Comparison of ENCODE assay signal across 21 cellular contexts in genomic region chr1:237152506-237153335, GRCh38.
DNase-seq lines count a peak whose midpoint lies in the region; ATAC-seq and TF ChIP-seq lines count a peak whose summit lies in the region.
"Had no signal": no experiment of that assay in that cellular context is flagged by ENCODE, and none has a peak within 500 bp of the region (broad histone marks: within the 10 kb centered on the region; RNA-seq: fewer than 3 reads in every experiment).

No MANE protein-coding gene starts in this region.

- no peak overlapping the region for H2BK12ac ChIP-seq in H9 (ENCODE audit: insufficient read length, low read depth, low read length)

- no peak overlapping the region for H3T11ph ChIP-seq in H9 (ENCODE audit: low read length)

- H3K4me3 Mint-ChIP-seq in activated CD4-positive, alpha-beta T cell treated with anti-CD3 and anti-CD28 coated beads for 36 hours = no peak overlapping the region
- no peak overlapping the region for H3K4me3 Mint-ChIP-seq in H9
- H3K4me3 Mint-ChIP-seq: GM23338; T-helper 1 cell treated with Interleukin-12 subunit alpha and Interleukin-12 subunit beta and Interleukin-4 antibody, amounts not matched to agents 30 μg/mL and 1 μg/mL, for 36 hours had no signal

- no peak overlapping the region for H3K14ac ChIP-seq in H9 (ENCODE audit: insufficient read depth, low read length)

- H2BK15ac ChIP-seq in H9 (ENCODE audit: low read depth, low read length) = no peak overlapping the region

- no peaks in the 10 kb centered on the region for H3K9me3 ChIP-seq in H9 (ENCODE audit: control insufficient read depth, low read depth, low read length)
- H3K9me3 ChIP-seq in smooth muscle cell (replicated peaks; ENCODE audit: low read depth) = no peaks in the 10 kb centered on the region
- no peaks in the 10 kb centered on the region for H3K9me3 ChIP-seq in esophagus muscularis mucosa
- H3K9me3 ChIP-seq: SJSA1 had no signal

- no peak for TF ChIP-seq EP300 in esophagus muscularis mucosa (IDR thresholded peaks at IDR 0.05)

- H3K9ac ChIP-seq in H9 (ENCODE audit: extremely low read depth, insufficient read length, low read length) (no peak overlapping the region), smooth muscle cell (ENCODE audit: low read depth) (no peak overlapping the region)

- peak overlapping the region; percentile 45 for H2BK20ac ChIP-seq in H9 (ENCODE audit: low read depth, low read length, poor library complexity, severe bottlenecking)

- no peaks in the 10 kb centered on the region for H3K79me1 ChIP-seq in H9 (ENCODE audit: insufficient read depth, low read depth, low read length, poor library complexity, severe bottlenecking)

- TF ChIP-seq CTCF in H9 (conservative IDR thresholded peaks at IDR 0.05) (no peak), smooth muscle cell (IDR thresholded peaks at IDR 0.05; ENCODE audit: borderline replicate concordance, insufficient read depth, poor library complexity, severe bottlenecking) (no peak), esophagus muscularis mucosa (IDR thresholded peaks at IDR 0.05) (no peak)

- no peak overlapping the region for H3K27ac ChIP-seq in H9 (ENCODE audit: insufficient read length, low read depth, low read length)
- peak overlapping the region; percentile 34 for H3K27ac ChIP-seq in smooth muscle cell (ENCODE audit: low read depth)
- H3K27ac ChIP-seq in esophagus muscularis mucosa (replicated peaks in 1 of 4) = peak overlapping the region in 1 of 4 donors; percentile 75
- H3K27ac ChIP-seq: C4-2B, SJSA1 had no signal

- peaks cover 6% of the 10 kb centered on the region for H3K27me3 Mint-ChIP-seq in activated CD4-positive, alpha-beta T cell treated with anti-CD3 and anti-CD28 coated beads for 36 hours
- no peaks in the 10 kb centered on the region for H3K27me3 Mint-ChIP-seq in H9 (ENCODE audit: low read depth)

- no peaks in the 10 kb centered on the region for H3K4me1 Mint-ChIP-seq in activated CD4-positive, alpha-beta T cell treated with anti-CD3 and anti-CD28 coated beads for 36 hours
- H3K4me1 Mint-ChIP-seq in H9 = peaks cover 10% of the 10 kb centered on the region in 2 experiments

- H3K79me2 ChIP-seq in H9 (ENCODE audit: insufficient read depth, low read length) (peaks cover 2% of the 10 kb centered on the region; the same call in 1 of the 2 replicates), smooth muscle cell (ENCODE audit: low read depth) (no peaks in the 10 kb centered on the region)

- H3K4me3 ChIP-seq in smooth muscle cell (no peak overlapping the region), esophagus muscularis mucosa (no peak overlapping the region)
- H3K4me3 ChIP-seq: GM23338, K562, SJSA1 had no signal

- H3K36me3 Mint-ChIP-seq in activated CD4-positive, alpha-beta T cell treated with anti-CD3 and anti-CD28 coated beads for 36 hours (ENCODE audit: low read depth) = no peaks in the 10 kb centered on the region
- H3K36me3 Mint-ChIP-seq in H9 (ENCODE audit: insufficient read depth in 1 of 3, low read depth in 3 of 3) = no peaks in the 10 kb centered on the region

- H3K36me3 ChIP-seq in smooth muscle cell (ENCODE audit: low read depth) (no peaks in the 10 kb centered on the region), esophagus muscularis mucosa (no peaks in the 10 kb centered on the region)
- H3K36me3 ChIP-seq: SJSA1 had no signal

- H4K20me1 ChIP-seq in H9 (ENCODE audit: control insufficient read depth, insufficient read depth, insufficient read length) = no peaks in the 10 kb centered on the region
- H4K20me1 ChIP-seq in smooth muscle cell (ENCODE audit: low read depth) = no peaks in the 10 kb centered on the region

- H4K5ac ChIP-seq in H9 (ENCODE audit: insufficient read length, low read depth, low read length) = no peak overlapping the region

- H4K91ac ChIP-seq in H9 (ENCODE audit: insufficient read length, low read depth, low read length) = no peak overlapping the region

- H3K4ac ChIP-seq in H9 (ENCODE audit: low read depth, low read length) = no peak overlapping the region

- H2AK5ac ChIP-seq in H9 (ENCODE audit: insufficient read length, low read length) = no peak overlapping the region

- no peak overlapping the region for H4K8ac ChIP-seq in H9 (replicated peaks; ENCODE audit: insufficient read length, low read depth, low read length)

- H3K27me3 ChIP-seq in H9 (ENCODE audit: insufficient read depth, low read length) (no peaks in the 10 kb centered on the region), smooth muscle cell (ENCODE audit: low read depth) (no peaks in the 10 kb centered on the region), esophagus muscularis mucosa (no peaks in the 10 kb centered on the region)
- H3K27me3 ChIP-seq: SJSA1 had no signal

- no peak overlapping the region for H3K56ac ChIP-seq in H9 (ENCODE audit: insufficient read length, low read depth, low read length)

- no peak for DNase-seq in activated CD4-positive, alpha-beta T cell treated with anti-CD3 and anti-CD28 coated beads for 36 hours
- DNase-seq in activated CD4-positive, alpha-beta T cell treated with anti-CD3 and anti-CD28 coated beads, Interleukin-2, amount 50 U/mL, for 4 hours = no peak
- no peak for DNase-seq in H9
- DNase-seq in RKO (ENCODE audit: low spot score) = peak; percentile 21
- DNase-seq in smooth muscle cell (lab: John Stamatoyannopoulos, UW; ENCODE audit: unreplicated experiment) = no peak
- DNase-seq in NCI-H1105 (lab: John Stamatoyannopoulos, UW) = no peak
- DNase-seq in T-helper 9 cell = no peak
- DNase-seq in esophagus muscularis mucosa (ENCODE audit: extremely low spot score) = no peak
- DNase-seq: 8988T, DND-41, NCI-H1105 treated with DMSO at 0.1 percent for 48 hours, NCI-H2029 treated with DMSO at 0.1 percent for 48 hours, NCI-H226, NCI-H510A treated with DMSO at 0.1 percent for 48 hours, NCI-H748 treated with DMSO at 0.1 percent for 48 hours had no signal

- H3F3A ChIP-seq in smooth muscle cell (ENCODE audit: low read depth) = peaks cover 21% of the 10 kb centered on the region

- no peak for TF ChIP-seq POLR2A in esophagus muscularis mucosa (IDR thresholded peaks at IDR 0.05; ENCODE audit: low read depth)

- H3K23me2 ChIP-seq in H9 (ENCODE audit: insufficient read length, low read depth, low read length, poor library complexity, severe bottlenecking) = no peaks in the 10 kb centered on the region

- no peak overlapping the region for H2BK5ac ChIP-seq in H9 (ENCODE audit: insufficient read length, low read length)

- no peak overlapping the region for H3K18ac ChIP-seq in H9 (ENCODE audit: insufficient read length, low read depth, low read length)

- intact Hi-C loops in activated CD4-positive, alpha-beta T cell treated with anti-CD3 and anti-CD28 coated beads for 36 hours (cut with DNase I, micrococcal nuclease) = no loop called here
- intact Hi-C loops in esophagus muscularis mucosa (cut with DNase I) = no loop called here

- POLR2A ChIA-PET in activated CD4-positive, alpha-beta T cell treated with anti-CD3 and anti-CD28 coated beads for 36 hours (lab: Charles Lee) = no interaction called here

- H2BK120ac ChIP-seq in H9 (ENCODE audit: low read depth, low read length, poor library complexity, severe bottlenecking) = no peak overlapping the region

- CTCF ChIA-PET in activated CD4-positive, alpha-beta T cell treated with anti-CD3 and anti-CD28 coated beads for 36 hours (lab: Charles Lee) = no interaction called here

- H3K4me1 ChIP-seq in H9 (ENCODE audit: insufficient read depth, low read length) (no peaks in the 10 kb centered on the region; the same call in 1 of the 2 replicates), smooth muscle cell (ENCODE audit: low read depth) (no peaks in the 10 kb centered on the region), esophagus muscularis mucosa (peaks cover 28 to 55% (median 39%) of the 10 kb centered on the region in 4 donors)
- H3K4me1 ChIP-seq: SJSA1 had no signal

- WGBS in H9 (ENCODE audit: extremely low coverage, insufficient read length, low lambda C conversion rate) = 100% methylated on average over 1 of the region's 5 CpGs
- WGBS in smooth muscle cell (ENCODE audit: low lambda C conversion rate) = 68% methylated on average over 5 of the region's 5 CpGs
- WGBS in esophagus muscularis mucosa = 85% methylated on average over 5 of the region's 5 CpGs

- no peak overlapping the region for H3K27ac Mint-ChIP-seq in activated CD4-positive, alpha-beta T cell treated with anti-CD3 and anti-CD28 coated beads for 36 hours
- peak overlapping the region in 1 of 3 experiments; percentile 18; a peak in 2 of 7 replicates for H3K27ac Mint-ChIP-seq in H9
- H3K27ac Mint-ChIP-seq: GM23338; T-helper 1 cell treated with Interleukin-12 subunit alpha and Interleukin-12 subunit beta and Interleukin-4 antibody, amounts not matched to agents 30 μg/mL and 1 μg/mL, for 36 hours had no signal

- no peak overlapping the region for H2AFZ ChIP-seq in H9 (ENCODE audit: low read length)
- H2AFZ ChIP-seq in smooth muscle cell (ENCODE audit: low read depth) = no peak overlapping the region
- H2AFZ ChIP-seq: GM23338 had no signal

- ATAC-seq in activated CD4-positive, alpha-beta T cell treated with anti-CD3 and anti-CD28 coated beads for 36 hours = peak; percentile 36
- ATAC-seq: GM23338, K562, Panc1 had no signal

- H3K4me2 ChIP-seq in H9 (ENCODE audit: insufficient read depth, insufficient read length, low read length) (no peak overlapping the region), smooth muscle cell (no peak overlapping the region)
- H3K4me2 ChIP-seq: GM23338 had no signal

- no peaks in the 10 kb centered on the region for H3K9me3 Mint-ChIP-seq in activated CD4-positive, alpha-beta T cell treated with anti-CD3 and anti-CD28 coated beads for 36 hours (ENCODE audit: low read depth)
- no peaks in the 10 kb centered on the region; a peak in 1 of 5 replicates for H3K9me3 Mint-ChIP-seq in H9
- H3K9me3 Mint-ChIP-seq: GM23338; T-helper 1 cell treated with Interleukin-12 subunit alpha and Interleukin-12 subunit beta and Interleukin-4 antibody, amounts not matched to agents 30 μg/mL and 1 μg/mL, for 36 hours had no signal

- H3K23ac ChIP-seq in H9 (ENCODE audit: insufficient read length, low read depth, low read length) = no peak overlapping the region
